Comparison of ENCODE assay signal across 8 cellular contexts in genomic region chr5:64505769-64506566, GRCh38. TPM values are rescaled to one million over a fixed set of nuclear protein-coding genes. Genes with fewer than 3 reads are reported as not detected.
A peak's percentile ranks its signal among the peaks of the same experiment; 100 is the strongest.
DNase-seq lines count a peak whose midpoint lies in the region; FAIRE-seq and TF ChIP-seq lines count a peak whose summit lies in the region.

Gene RGS7BP, plus strand, starts transcription at chr5:64506015. Its CDS starts 610 bp downstream, at chr5:64506625.

- H3K27ac ChIP-seq in left ventricle myocardium inferior (replicated peaks) (peak within 1 kb of the TSS; percentile 73), prostate gland (peak within 1 kb of the TSS; percentile 52 to 66)

- whole genome bisulfite sequencing in prostate gland: 2% methylated on average over 53 of the region's 53 CpGs

- FAIRE-seq in HTR-8/SVneo (lab: Jason Lieb, UNC): peak; percentile 66

- H3K4me1 Mint-ChIP-seq in CD14-positive monocyte: no peaks in the 10 kb centered on the region

- peaks cover 55% of the 10 kb centered on the region for H3K27me3 ChIP-seq in left ventricle myocardium inferior (ENCODE audit: low read depth)
- H3K27me3 ChIP-seq in prostate gland (replicated peaks; ENCODE audit: insufficient read depth): no peaks in the 10 kb centered on the region

- H3K36me3 ChIP-seq in left ventricle myocardium inferior (no peaks in the 10 kb centered on the region), prostate gland (no peaks in the 10 kb centered on the region)

- H3K36me3 Mint-ChIP-seq in CD14-positive monocyte: no peaks in the 10 kb centered on the region

- H3K4me1 ChIP-seq in left ventricle myocardium inferior (peaks cover 19% of the 10 kb centered on the region), prostate gland (replicated peaks) (no peaks in the 10 kb centered on the region)

- H3K4me3 Mint-ChIP-seq in CD14-positive monocyte: peak within 1 kb of the TSS in 1 of 2 donors; percentile 72

- H3K4me3 ChIP-seq in left ventricle myocardium inferior (peak within 1 kb of the TSS; percentile 72), prostate gland (peak within 1 kb of the TSS; percentile 36 to 48)

- no peaks in the 10 kb centered on the region for H3K9me3 ChIP-seq in left ventricle myocardium inferior (replicated peaks)
- no peaks in the 10 kb centered on the region for H3K9me3 ChIP-seq in prostate gland

- peaks cover 40 to 43% (median 41%) of the 10 kb centered on the region in 3 donors for H3K27me3 Mint-ChIP-seq in CD14-positive monocyte (ENCODE audit: low read depth in 3 of 3)

- H3K27ac Mint-ChIP-seq in CD14-positive monocyte: no peak within 1 kb of the TSS

- peaks cover 3 to 17% (median 9%) of the 10 kb centered on the region in 7 donors for H3K9me3 Mint-ChIP-seq in CD14-positive monocyte

- TF ChIP-seq CTCF in left ventricle myocardium inferior (IDR thresholded peaks at IDR 0.05; ENCODE audit: borderline replicate concordance) (peak; percentile 55), prostate gland (IDR thresholded peaks at IDR 0.05) (peak in 1 of 4 experiments; percentile 31), CD14-positive monocyte (IDR thresholded peaks at IDR 0.05) (no peak)

- intact Hi-C loops in left ventricle myocardium inferior (cut with micrococcal nuclease): loop anchor here (10.0 kb wide), 1 partner anchor 109 kb away; no protein-coding TSS in a partner anchor
- intact Hi-C loops in prostate gland (cut with DNase I): loop anchor here (2.0 to 10.0 kb wide), 5 partner anchors 89 to 344 kb away; partner anchors contain the start of genes CWC27 and SREK1IP1
- intact Hi-C loops in CD14-positive monocyte (cut with micrococcal nuclease): no loop called here

- TF ChIP-seq POLR2A in prostate gland (IDR thresholded peaks at IDR 0.05): no peak

- DNase-seq in COLO668 (lab: John Stamatoyannopoulos, UW; ENCODE audit: unreplicated experiment): peak; percentile 64
- DNase-seq in HTR-8/SVneo (ENCODE audit: insufficient read length, low spot score): peak; percentile 26
- peak; percentile 12 for DNase-seq in amniotic epithelial cell (ENCODE audit: low read depth)
- peak; percentile 40 for DNase-seq in left ventricle myocardium inferior
- peak; percentile 26 for DNase-seq in prostate gland (ENCODE audit: low spot score)
- no peak for DNase-seq in CD14-positive monocyte (ENCODE audit: low spot score)
- DNase-seq in NCI-H1048 (lab: John Stamatoyannopoulos, UW): no peak
- no peak for DNase-seq in amniotic stem cell (lab: John Stamatoyannopoulos, UW)

RNA-seq across cellular contexts. Expression of gene RGS7BP, which starts in this region (rescaled TPM):
- total RNA-seq in left ventricle myocardium inferior (3.6 TPM), prostate gland (1 to 10 TPM; 3.7 to 7.3 TPM)
- polyA plus RNA-seq in CD14-positive monocyte: not detected

Comparison
In these comparisons a context has a peak if more than half of its experiments do, and no peak if none do; other contexts are left out.
1. DNase-seq: peak in COLO668 (single experiment), HTR-8/SVneo (single experiment), amniotic epithelial cell (single experiment), left ventricle myocardium inferior (single experiment) and prostate gland (single experiment); none in CD14-positive monocyte (single experiment), NCI-H1048 (single experiment) and amniotic stem cell (single experiment).
2. intact Hi-C loops: an anchor here in left ventricle myocardium inferior (10.0 kb wide) and prostate gland (2.0 to 10.0 kb wide); none called in CD14-positive monocyte.